In the genomic region with DNA sequence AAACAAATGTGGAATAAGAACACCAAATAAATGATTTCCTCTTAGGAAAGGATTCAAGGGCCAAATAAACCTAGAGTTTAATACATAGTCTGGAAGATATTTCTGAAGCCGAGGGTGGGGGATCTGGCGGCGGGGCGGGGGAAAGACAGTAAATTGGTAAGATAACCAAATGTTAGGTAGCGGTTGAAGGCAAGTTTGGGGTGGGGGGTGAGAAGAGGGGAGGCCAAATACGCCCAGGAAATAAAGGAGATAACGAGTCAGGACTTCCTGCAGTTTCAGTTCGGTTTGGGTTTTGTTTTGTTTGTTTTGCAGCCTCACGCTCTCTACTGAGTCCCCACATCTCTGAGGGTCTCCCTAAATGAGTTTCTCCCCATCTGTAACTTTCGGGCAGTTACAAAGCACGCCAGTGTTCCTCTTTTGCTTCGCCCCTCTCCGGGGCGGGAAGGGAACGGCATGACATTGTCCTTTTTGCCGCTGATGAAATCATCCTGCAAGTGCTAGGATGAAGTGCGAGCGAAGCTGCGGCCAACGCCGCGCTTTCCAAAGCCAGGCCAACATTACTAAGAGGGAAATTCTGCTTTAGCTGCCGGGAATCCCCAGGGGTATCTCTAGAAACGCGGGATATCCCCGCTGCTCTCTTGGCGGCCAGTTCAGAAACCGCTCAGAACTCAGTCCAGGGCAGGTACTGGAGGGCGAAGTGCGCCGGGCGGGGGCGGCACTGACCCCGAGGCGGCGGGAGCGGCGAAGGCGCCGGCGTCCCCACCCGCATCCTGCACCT, we compare ENCODE assay signal across 8 cellular contexts.
A peak's percentile ranks its signal among the peaks of the same experiment; 100 is the strongest.
DNase-seq lines count a peak whose midpoint lies in the region; ATAC-seq and TF ChIP-seq lines count a peak whose summit lies in the region.

No MANE protein-coding gene starts in this region.

- H3K27me3 Mint-ChIP-seq in T-helper 1 cell treated with Interleukin-12 subunit alpha and Interleukin-12 subunit beta and Interleukin-4 antibody, amounts not matched to agents 30 μg/mL and 1 μg/mL, for 36 hours (ENCODE audit: low read depth): peaks cover 14% of the 10 kb centered on the region

- peak overlapping the region; percentile 88 for H3K4me2 ChIP-seq in KMS-11

- H3K9me3 ChIP-seq in iPS-15b (ENCODE audit: control insufficient read depth, insufficient read depth, low read length): no peaks in the 10 kb centered on the region

- peak; percentile 40 for DNase-seq in GDM1 (lab: John Stamatoyannopoulos, UW)
- DNase-seq in astrocyte of the hippocampus (ENCODE audit: low read depth, low spot score): peak; percentile 74
- no peak for DNase-seq in foreskin melanocyte

- H3K27ac Mint-ChIP-seq in T-helper 1 cell treated with Interleukin-12 subunit alpha and Interleukin-12 subunit beta and Interleukin-4 antibody, amounts not matched to agents 30 μg/mL and 1 μg/mL, for 36 hours: peak overlapping the region; percentile 80

- H3K36me3 Mint-ChIP-seq in T-helper 1 cell treated with Interleukin-12 subunit alpha and Interleukin-12 subunit beta and Interleukin-4 antibody, amounts not matched to agents 30 μg/mL and 1 μg/mL, for 36 hours (ENCODE audit: low read depth): peaks cover 9% of the 10 kb centered on the region

- no peaks in the 10 kb centered on the region for H3K36me3 ChIP-seq in KMS-11 (ENCODE audit: insufficient read depth)
- H3K36me3 ChIP-seq in iPS-15b (ENCODE audit: control insufficient read depth, insufficient read depth, low read length): no peaks in the 10 kb centered on the region

- ATAC-seq in GM21825 (IDR thresholded peaks at IDR 0.05; ENCODE audit: unreplicated experiment): peak; percentile 61

- peaks cover 45% of the 10 kb centered on the region for H3K4me1 Mint-ChIP-seq in T-helper 1 cell treated with Interleukin-12 subunit alpha and Interleukin-12 subunit beta and Interleukin-4 antibody, amounts not matched to agents 30 μg/mL and 1 μg/mL, for 36 hours (ENCODE audit: low read depth)

- H3K9me3 Mint-ChIP-seq in T-helper 1 cell treated with Interleukin-12 subunit alpha and Interleukin-12 subunit beta and Interleukin-4 antibody, amounts not matched to agents 30 μg/mL and 1 μg/mL, for 36 hours: no peaks in the 10 kb centered on the region

- TF ChIP-seq CTCF in KMS-11 (conservative IDR thresholded peaks at IDR 0.05; ENCODE audit: low read depth, low read length): no peak

- H3K4me3 Mint-ChIP-seq in T-helper 1 cell treated with Interleukin-12 subunit alpha and Interleukin-12 subunit beta and Interleukin-4 antibody, amounts not matched to agents 30 μg/mL and 1 μg/mL, for 36 hours: peak overlapping the region; percentile 81

- H3K27ac ChIP-seq in KMS-11 (peak overlapping the region; percentile 83), skin epidermis (peak overlapping the region; percentile 8 to 95 (median 81))

- H3K4me3 ChIP-seq in KMS-11 (IDR thresholded peaks at IDR 0.05; ENCODE audit: insufficient read depth, low read depth, low read length) (peak overlapping the region; percentile 88), iPS-15b (ENCODE audit: low read depth, low read length) (peak overlapping the region; percentile 91), skin epidermis (peak overlapping the region; percentile 37 to 87 (median 68))

- H4K20me1 ChIP-seq in KMS-11 (ENCODE audit: insufficient read depth): no peaks in the 10 kb centered on the region

- H3K9ac ChIP-seq in KMS-11: peak overlapping the region; percentile 85
- peak overlapping the region; percentile 93 for H3K9ac ChIP-seq in iPS-15b (ENCODE audit: low read depth, low read length)

- H2AFZ ChIP-seq in KMS-11 (ENCODE audit: low read depth): peak overlapping the region; percentile 66

- peaks cover 42% of the 10 kb centered on the region for H3K79me2 ChIP-seq in KMS-11 (ENCODE audit: insufficient read depth, low read depth)

- H3K27me3 ChIP-seq in KMS-11 (ENCODE audit: insufficient read depth, low read depth): no peaks in the 10 kb centered on the region
- H3K27me3 ChIP-seq in iPS-15b (ENCODE audit: control insufficient read depth, insufficient read depth, low read length): peaks cover 46% of the 10 kb centered on the region

- peaks cover 44% of the 10 kb centered on the region for H3K4me1 ChIP-seq in KMS-11 (ENCODE audit: low read depth, poor library complexity, severe bottlenecking)
- H3K4me1 ChIP-seq in iPS-15b (ENCODE audit: control insufficient read depth, insufficient read depth, low read length): peaks cover 3% of the 10 kb centered on the region
